Comparison of ENCODE assay signal across 22 cellular contexts in the genomic region with DNA sequence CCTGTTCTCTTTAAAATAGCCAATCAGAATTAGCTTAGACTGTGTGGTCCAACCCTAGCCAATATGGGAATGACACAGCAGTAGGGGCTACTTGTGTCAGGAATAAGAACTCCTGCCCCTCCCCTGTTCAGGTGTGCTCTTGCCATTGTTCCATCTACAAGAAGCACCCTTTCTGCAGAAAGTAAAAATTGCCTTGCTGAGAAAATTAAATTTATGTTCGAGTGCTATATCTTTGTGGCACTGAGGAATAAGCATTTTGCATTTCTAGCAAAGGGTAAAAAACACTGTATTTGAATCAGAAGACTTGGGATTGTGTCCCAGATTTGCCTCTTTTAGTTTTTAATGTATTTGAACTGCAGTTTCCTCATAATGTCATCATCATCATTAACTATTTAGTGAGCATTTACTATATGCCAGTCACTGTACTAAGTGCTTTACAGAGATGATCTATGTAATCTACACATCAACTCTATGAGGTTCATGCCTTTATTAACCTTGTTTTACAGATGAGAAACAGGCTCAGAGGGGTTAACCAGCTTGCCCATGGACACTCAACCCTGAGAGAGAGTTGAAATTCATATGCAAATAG.
"Had no signal": no experiment of that assay in that cellular context is flagged by ENCODE, and none has a peak within 500 bp of the region (broad histone marks: within the 10 kb centered on the region; RNA-seq: fewer than 3 reads in every experiment).

No MANE protein-coding gene starts in this region.

- H3K9me3 ChIP-seq: gastrocnemius medialis had no signal

- ATAC-seq: gastrocnemius medialis, heart right ventricle, left cardiac atrium, left lung, left ventricle myocardium superior, lower lobe of right lung, mucosa of descending colon had no signal

- H3K36me3 ChIP-seq: colonic mucosa, esophagus muscularis mucosa, gastrocnemius medialis, heart right ventricle, left lung, lower lobe of right lung had no signal

- H3K27me3 ChIP-seq: colonic mucosa, dorsolateral prefrontal cortex, esophagus muscularis mucosa, gastrocnemius medialis, heart right ventricle, left lung had no signal

- DNase-seq: colonic mucosa; dermis blood vessel endothelial cell; dorsolateral prefrontal cortex; effector CD4-positive, alpha-beta T cell; effector memory CD4-positive, alpha-beta T cell; foreskin melanocyte; gastrocnemius medialis; glutamatergic neuron; head of caudate nucleus; heart right ventricle; hippocampal formation; left cardiac atrium; left lung; left ventricle myocardium superior; lower lobe of right lung; mesenchymal stem cell; mucosa of descending colon; naive B cell had no signal

- H3K4me1 ChIP-seq: colonic mucosa had no signal

- FAIRE-seq: endothelial cell of umbilical vein, islet of Langerhans, keratinocyte had no signal

- H3K4me3 ChIP-seq: colonic mucosa, dorsolateral prefrontal cortex, esophagus muscularis mucosa, gastrocnemius medialis, heart right ventricle, left lung, lower lobe of right lung, mucosa of descending colon had no signal

- H3K27ac ChIP-seq: colonic mucosa, dorsolateral prefrontal cortex, esophagus muscularis mucosa, gastrocnemius medialis, heart right ventricle, left lung, lower lobe of right lung had no signal
